ENCODE assay signal across 1 cellular context in the genomic region with DNA sequence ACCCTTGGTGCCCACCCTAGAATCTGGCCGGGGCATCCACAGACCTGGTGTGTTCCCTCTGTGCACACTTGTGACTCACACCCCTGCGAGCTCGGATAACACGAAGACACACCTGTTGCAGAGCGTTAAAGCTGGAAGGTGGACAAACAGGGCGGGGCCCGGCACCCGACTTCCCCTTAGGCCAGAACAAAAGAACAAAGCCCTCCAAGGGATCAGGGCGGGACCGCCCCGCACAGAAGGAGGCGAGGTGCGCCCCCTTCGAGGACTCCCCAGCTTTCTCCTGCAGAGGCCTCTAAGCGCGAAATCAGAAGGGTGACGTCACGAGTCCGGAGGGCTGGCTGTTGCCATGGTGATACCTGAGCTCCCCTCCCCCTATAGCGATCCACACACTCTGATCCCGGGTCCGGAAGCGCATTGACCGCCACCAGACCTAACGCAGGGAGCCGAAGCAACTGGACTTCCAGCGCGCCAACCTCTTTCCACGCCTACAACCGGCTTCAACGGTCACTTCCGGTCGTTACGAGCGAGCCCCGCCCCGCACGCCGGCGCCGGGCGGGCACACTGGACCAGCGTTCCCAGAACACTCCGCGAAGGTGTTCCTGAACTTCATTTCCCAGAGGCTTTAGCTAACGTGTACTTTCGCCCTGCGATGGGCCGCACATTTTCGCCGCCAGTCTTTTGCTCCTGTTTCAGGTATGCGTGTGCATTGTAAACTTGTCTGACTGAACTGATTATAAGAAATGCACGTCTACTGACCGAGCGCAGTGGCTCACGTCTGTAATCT.
TF ChIP-seq lines count a peak whose summit lies in the region.

A gene (minus strand): TSS at position 489 of the 784 bp plus-strand sequence. CDS start 811 bp downstream, outside the sequence.

TF ChIP-seq in HepG2, 621 proteins besides CTCF, POLR2A, EP300 and RAD21 (continued from another document and continues in another):
- TF ChIP-seq, protein P1, sequence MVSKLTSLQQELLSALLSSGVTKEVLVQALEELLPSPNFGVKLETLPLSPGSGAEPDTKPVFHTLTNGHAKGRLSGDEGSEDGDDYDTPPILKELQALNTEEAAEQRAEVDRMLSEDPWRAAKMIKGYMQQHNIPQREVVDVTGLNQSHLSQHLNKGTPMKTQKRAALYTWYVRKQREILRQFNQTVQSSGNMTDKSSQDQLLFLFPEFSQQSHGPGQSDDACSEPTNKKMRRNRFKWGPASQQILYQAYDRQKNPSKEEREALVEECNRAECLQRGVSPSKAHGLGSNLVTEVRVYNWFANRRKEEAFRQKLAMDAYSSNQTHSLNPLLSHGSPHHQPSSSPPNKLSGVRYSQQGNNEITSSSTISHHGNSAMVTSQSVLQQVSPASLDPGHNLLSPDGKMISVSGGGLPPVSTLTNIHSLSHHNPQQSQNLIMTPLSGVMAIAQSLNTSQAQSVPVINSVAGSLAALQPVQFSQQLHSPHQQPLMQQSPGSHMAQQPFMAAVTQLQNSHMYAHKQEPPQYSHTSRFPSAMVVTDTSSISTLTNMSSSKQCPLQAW (CRISPR knock-in tag; IDR thresholded peaks at IDR 0.05): peak; percentile 76; the same call in 1 of the 2 replicates
- TF ChIP-seq BCL6 (CRISPR knock-in tag; IDR thresholded peaks at IDR 0.05): peak; percentile 25; the same call in 1 of the 2 replicates
- no peak for TF ChIP-seq KLF9 (CRISPR knock-in tag; IDR thresholded peaks at IDR 0.05; ENCODE audit: low read depth)
- peak; percentile 95; the same call in 1 of the 2 replicates for TF ChIP-seq KMT2B (CRISPR knock-in tag; IDR thresholded peaks at IDR 0.05)
- TF ChIP-seq TBL1XR1 (IDR thresholded peaks at IDR 0.05; ENCODE audit: borderline replicate concordance, low read length, partially characterized antibody): no peak
- no peak; the same call in 1 of the 2 replicates for TF ChIP-seq CENPT (CRISPR knock-in tag; IDR thresholded peaks at IDR 0.05; ENCODE audit: low read depth)
- peak; percentile 89 for TF ChIP-seq CREM (IDR thresholded peaks at IDR 0.05)
- TF ChIP-seq CREM (CRISPR knock-in tag; IDR thresholded peaks at IDR 0.05): peak; percentile 41; the same call in 1 of the 2 replicates
- peak; percentile 90 for TF ChIP-seq ZBTB38 (CRISPR knock-in tag; IDR thresholded peaks at IDR 0.05)
- no peak for TF ChIP-seq GPN1 (CRISPR knock-in tag; IDR thresholded peaks at IDR 0.05; ENCODE audit: borderline replicate concordance)
- TF ChIP-seq ZSCAN22 (CRISPR knock-in tag; IDR thresholded peaks at IDR 0.05): no peak
- no peak for TF ChIP-seq ZNF562 (CRISPR knock-in tag; IDR thresholded peaks at IDR 0.05; ENCODE audit: borderline replicate concordance)
- peak; percentile 55; the same call in 1 of the 2 replicates for TF ChIP-seq GFI1 (CRISPR knock-in tag; IDR thresholded peaks at IDR 0.05; ENCODE audit: borderline replicate concordance)
- TF ChIP-seq ARID2 (CRISPR knock-in tag; IDR thresholded peaks at IDR 0.05; ENCODE audit: borderline replicate concordance): peak; percentile 93; the same call in 1 of the 2 replicates
- TF ChIP-seq ZNF431 (CRISPR knock-in tag; IDR thresholded peaks at IDR 0.05; ENCODE audit: borderline replicate concordance, low read depth): peak; percentile 93; the same call in 1 of the 2 replicates
- TF ChIP-seq ZNF292 (CRISPR knock-in tag; IDR thresholded peaks at IDR 0.05; ENCODE audit: borderline replicate concordance, low read depth): 0 out of 2 replicates have a peak, but pooled peaks have one; percentile 16
- peak; percentile 88 for TF ChIP-seq GABPA (IDR thresholded peaks at IDR 0.05; ENCODE audit: low read depth, low read length)
- TF ChIP-seq GABPA (CRISPR knock-in tag; IDR thresholded peaks at IDR 0.05; ENCODE audit: low read depth): peak; percentile 98
- TF ChIP-seq NCOR1 (IDR thresholded peaks at IDR 0.05; ENCODE audit: borderline replicate concordance, low read length): peak; percentile 88
- TF ChIP-seq SRY (CRISPR knock-in tag; IDR thresholded peaks at IDR 0.05): 0 out of 2 replicates have a peak, but pooled peaks have one; percentile 44
- TF ChIP-seq ZNF792 (CRISPR knock-in tag; IDR thresholded peaks at IDR 0.05): peak; percentile 97
- TF ChIP-seq, protein P2, sequence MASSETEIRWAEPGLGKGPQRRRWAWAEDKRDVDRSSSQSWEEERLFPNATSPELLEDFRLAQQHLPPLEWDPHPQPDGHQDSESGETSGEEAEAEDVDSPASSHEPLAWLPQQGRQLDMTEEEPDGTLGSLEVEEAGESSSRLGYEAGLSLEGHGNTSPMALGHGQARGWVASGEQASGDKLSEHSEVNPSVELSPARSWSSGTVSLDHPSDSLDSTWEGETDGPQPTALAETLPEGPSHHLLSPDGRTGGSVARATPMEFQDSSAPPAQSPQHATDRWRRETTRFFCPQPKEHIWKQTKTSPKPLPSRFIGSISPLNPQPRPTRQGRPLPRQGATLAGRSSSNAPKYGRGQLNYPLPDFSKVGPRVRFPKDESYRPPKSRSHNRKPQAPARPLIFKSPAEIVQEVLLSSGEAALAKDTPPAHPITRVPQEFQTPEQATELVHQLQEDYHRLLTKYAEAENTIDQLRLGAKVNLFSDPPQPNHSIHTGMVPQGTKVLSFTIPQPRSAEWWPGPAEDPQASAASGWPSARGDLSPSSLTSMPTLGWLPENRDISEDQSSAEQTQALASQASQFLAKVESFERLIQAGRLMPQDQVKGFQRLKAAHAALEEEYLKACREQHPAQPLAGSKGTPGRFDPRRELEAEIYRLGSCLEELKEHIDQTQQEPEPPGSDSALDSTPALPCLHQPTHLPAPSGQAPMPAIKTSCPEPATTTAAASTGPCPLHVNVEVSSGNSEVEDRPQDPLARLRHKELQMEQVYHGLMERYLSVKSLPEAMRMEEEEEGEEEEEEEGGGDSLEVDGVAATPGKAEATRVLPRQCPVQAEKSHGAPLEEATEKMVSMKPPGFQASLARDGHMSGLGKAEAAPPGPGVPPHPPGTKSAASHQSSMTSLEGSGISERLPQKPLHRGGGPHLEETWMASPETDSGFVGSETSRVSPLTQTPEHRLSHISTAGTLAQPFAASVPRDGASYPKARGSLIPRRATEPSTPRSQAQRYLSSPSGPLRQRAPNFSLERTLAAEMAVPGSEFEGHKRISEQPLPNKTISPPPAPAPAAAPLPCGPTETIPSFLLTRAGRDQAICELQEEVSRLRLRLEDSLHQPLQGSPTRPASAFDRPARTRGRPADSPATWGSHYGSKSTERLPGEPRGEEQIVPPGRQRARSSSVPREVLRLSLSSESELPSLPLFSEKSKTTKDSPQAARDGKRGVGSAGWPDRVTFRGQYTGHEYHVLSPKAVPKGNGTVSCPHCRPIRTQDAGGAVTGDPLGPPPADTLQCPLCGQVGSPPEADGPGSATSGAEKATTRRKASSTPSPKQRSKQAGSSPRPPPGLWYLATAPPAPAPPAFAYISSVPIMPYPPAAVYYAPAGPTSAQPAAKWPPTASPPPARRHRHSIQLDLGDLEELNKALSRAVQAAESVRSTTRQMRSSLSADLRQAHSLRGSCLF (CRISPR knock-in tag; IDR thresholded peaks at IDR 0.05; ENCODE audit: borderline replicate concordance): peak; percentile 52; the same call in 1 of the 2 replicates
- no peak for TF ChIP-seq MLLT10 (CRISPR knock-in tag; IDR thresholded peaks at IDR 0.05)
- TF ChIP-seq, protein P3, sequence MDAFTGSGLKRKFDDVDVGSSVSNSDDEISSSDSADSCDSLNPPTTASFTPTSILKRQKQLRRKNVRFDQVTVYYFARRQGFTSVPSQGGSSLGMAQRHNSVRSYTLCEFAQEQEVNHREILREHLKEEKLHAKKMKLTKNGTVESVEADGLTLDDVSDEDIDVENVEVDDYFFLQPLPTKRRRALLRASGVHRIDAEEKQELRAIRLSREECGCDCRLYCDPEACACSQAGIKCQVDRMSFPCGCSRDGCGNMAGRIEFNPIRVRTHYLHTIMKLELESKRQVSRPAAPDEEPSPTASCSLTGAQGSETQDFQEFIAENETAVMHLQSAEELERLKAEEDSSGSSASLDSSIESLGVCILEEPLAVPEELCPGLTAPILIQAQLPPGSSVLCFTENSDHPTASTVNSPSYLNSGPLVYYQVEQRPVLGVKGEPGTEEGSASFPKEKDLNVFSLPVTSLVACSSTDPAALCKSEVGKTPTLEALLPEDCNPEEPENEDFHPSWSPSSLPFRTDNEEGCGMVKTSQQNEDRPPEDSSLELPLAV (CRISPR knock-in tag; conservative IDR thresholded peaks at IDR 0.05; ENCODE audit: low read depth): no peak
- peak; percentile 97 for TF ChIP-seq ZNF543 (CRISPR knock-in tag; IDR thresholded peaks at IDR 0.05)
- TF ChIP-seq ZNF839 (CRISPR knock-in tag; IDR thresholded peaks at IDR 0.05; ENCODE audit: borderline replicate concordance): 0 out of 2 replicates have a peak, but pooled peaks have one; percentile 76
- 0 out of 2 replicates have a peak, but pooled peaks have one; percentile 38 for TF ChIP-seq ZNF713 (CRISPR knock-in tag; IDR thresholded peaks at IDR 0.05)
- TF ChIP-seq ZNF788 (CRISPR knock-in tag; IDR thresholded peaks at IDR 0.05; ENCODE audit: borderline replicate concordance): peak; percentile 98
- TF ChIP-seq, protein P4, sequence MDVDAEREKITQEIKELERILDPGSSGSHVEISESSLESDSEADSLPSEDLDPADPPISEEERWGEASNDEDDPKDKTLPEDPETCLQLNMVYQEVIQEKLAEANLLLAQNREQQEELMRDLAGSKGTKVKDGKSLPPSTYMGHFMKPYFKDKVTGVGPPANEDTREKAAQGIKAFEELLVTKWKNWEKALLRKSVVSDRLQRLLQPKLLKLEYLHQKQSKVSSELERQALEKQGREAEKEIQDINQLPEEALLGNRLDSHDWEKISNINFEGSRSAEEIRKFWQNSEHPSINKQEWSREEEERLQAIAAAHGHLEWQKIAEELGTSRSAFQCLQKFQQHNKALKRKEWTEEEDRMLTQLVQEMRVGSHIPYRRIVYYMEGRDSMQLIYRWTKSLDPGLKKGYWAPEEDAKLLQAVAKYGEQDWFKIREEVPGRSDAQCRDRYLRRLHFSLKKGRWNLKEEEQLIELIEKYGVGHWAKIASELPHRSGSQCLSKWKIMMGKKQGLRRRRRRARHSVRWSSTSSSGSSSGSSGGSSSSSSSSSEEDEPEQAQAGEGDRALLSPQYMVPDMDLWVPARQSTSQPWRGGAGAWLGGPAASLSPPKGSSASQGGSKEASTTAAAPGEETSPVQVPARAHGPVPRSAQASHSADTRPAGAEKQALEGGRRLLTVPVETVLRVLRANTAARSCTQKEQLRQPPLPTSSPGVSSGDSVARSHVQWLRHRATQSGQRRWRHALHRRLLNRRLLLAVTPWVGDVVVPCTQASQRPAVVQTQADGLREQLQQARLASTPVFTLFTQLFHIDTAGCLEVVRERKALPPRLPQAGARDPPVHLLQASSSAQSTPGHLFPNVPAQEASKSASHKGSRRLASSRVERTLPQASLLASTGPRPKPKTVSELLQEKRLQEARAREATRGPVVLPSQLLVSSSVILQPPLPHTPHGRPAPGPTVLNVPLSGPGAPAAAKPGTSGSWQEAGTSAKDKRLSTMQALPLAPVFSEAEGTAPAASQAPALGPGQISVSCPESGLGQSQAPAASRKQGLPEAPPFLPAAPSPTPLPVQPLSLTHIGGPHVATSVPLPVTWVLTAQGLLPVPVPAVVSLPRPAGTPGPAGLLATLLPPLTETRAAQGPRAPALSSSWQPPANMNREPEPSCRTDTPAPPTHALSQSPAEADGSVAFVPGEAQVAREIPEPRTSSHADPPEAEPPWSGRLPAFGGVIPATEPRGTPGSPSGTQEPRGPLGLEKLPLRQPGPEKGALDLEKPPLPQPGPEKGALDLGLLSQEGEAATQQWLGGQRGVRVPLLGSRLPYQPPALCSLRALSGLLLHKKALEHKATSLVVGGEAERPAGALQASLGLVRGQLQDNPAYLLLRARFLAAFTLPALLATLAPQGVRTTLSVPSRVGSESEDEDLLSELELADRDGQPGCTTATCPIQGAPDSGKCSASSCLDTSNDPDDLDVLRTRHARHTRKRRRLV (CRISPR knock-in tag; IDR thresholded peaks at IDR 0.05): peak; percentile 92
- TF ChIP-seq SP5 (CRISPR knock-in tag; IDR thresholded peaks at IDR 0.05; ENCODE audit: borderline replicate concordance, low read depth): peak; percentile 93
- TF ChIP-seq ZFX (CRISPR knock-in tag; IDR thresholded peaks at IDR 0.05; ENCODE audit: low read depth): peak; percentile 96
- TF ChIP-seq ZNF564 (CRISPR knock-in tag; IDR thresholded peaks at IDR 0.05): peak; percentile 70; the same call in 1 of the 2 replicates
- no peak for TF ChIP-seq ZNF432 (CRISPR knock-in tag; IDR thresholded peaks at IDR 0.05; ENCODE audit: borderline replicate concordance)
- TF ChIP-seq, protein P5, sequence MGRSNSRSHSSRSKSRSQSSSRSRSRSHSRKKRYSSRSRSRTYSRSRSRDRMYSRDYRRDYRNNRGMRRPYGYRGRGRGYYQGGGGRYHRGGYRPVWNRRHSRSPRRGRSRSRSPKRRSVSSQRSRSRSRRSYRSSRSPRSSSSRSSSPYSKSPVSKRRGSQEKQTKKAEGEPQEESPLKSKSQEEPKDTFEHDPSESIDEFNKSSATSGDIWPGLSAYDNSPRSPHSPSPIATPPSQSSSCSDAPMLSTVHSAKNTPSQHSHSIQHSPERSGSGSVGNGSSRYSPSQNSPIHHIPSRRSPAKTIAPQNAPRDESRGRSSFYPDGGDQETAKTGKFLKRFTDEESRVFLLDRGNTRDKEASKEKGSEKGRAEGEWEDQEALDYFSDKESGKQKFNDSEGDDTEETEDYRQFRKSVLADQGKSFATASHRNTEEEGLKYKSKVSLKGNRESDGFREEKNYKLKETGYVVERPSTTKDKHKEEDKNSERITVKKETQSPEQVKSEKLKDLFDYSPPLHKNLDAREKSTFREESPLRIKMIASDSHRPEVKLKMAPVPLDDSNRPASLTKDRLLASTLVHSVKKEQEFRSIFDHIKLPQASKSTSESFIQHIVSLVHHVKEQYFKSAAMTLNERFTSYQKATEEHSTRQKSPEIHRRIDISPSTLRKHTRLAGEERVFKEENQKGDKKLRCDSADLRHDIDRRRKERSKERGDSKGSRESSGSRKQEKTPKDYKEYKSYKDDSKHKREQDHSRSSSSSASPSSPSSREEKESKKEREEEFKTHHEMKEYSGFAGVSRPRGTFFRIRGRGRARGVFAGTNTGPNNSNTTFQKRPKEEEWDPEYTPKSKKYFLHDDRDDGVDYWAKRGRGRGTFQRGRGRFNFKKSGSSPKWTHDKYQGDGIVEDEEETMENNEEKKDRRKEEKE (IDR thresholded peaks at IDR 0.05): no peak
- TF ChIP-seq ZNF790 (CRISPR knock-in tag; IDR thresholded peaks at IDR 0.05; ENCODE audit: borderline replicate concordance): peak; percentile 91; the same call in 1 of the 2 replicates
- no peak for TF ChIP-seq ZFYVE20 (CRISPR knock-in tag; IDR thresholded peaks at IDR 0.05; ENCODE audit: borderline replicate concordance, low read depth)
- TF ChIP-seq ATF1 (CRISPR knock-in tag; IDR thresholded peaks at IDR 0.05): peak; percentile 90
- TF ChIP-seq ZNF20 (CRISPR knock-in tag; IDR thresholded peaks at IDR 0.05): 0 out of 2 replicates have a peak, but pooled peaks have one; percentile 48
- peak; percentile 91; the same call in 1 of the 2 replicates for TF ChIP-seq KLF6 (CRISPR knock-in tag; IDR thresholded peaks at IDR 0.05)
- TF ChIP-seq MBD4 (IDR thresholded peaks at IDR 0.05; ENCODE audit: borderline replicate concordance, low read length): no peak
- peak; percentile 38; the same call in 1 of the 2 replicates for TF ChIP-seq TRIM24 (CRISPR knock-in tag; IDR thresholded peaks at IDR 0.05)
- 0 out of 2 replicates have a peak, but pooled peaks have one; percentile 65 for TF ChIP-seq ZNF766 (CRISPR knock-in tag; IDR thresholded peaks at IDR 0.05; ENCODE audit: borderline replicate concordance)
